Comparison of ENCODE assay signal across 14 cellular contexts in the genomic region with DNA sequence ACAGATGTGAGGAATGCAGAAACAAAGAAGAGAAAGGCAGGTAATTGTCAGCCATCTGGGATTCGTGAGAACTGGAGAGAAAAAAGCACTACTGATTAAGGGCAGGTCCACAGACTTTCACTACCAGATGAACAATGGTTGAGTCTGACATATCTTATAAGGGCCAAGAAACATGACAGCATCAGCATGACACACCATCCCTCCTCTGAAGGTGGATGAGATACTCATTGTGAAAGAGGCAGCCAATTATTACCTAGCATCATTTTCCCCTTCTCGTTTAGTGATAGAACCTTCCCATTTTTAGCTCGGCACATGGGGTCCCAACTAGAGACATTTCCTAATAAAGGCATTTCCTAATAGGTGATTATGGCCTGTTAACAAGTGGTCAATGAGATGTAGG. TPM values are rescaled to one million over a fixed set of nuclear protein-coding genes. Genes with fewer than 3 reads are reported as not detected.
A peak's percentile ranks its signal among the peaks of the same experiment; 100 is the strongest.
DNase-seq lines count a peak whose midpoint lies in the region; ATAC-seq, FAIRE-seq and TF ChIP-seq lines count a peak whose summit lies in the region.
"Had no signal": no experiment of that assay in that cellular context is flagged by ENCODE, and none has a peak within 500 bp of the region (broad histone marks: within the 10 kb centered on the region; RNA-seq: fewer than 3 reads in every experiment).

No MANE protein-coding gene starts in this region.

- H4K91ac ChIP-seq in neuronal stem cell (ENCODE audit: low read depth, low read length, poor library complexity), result no peak overlapping the region

- H3K18ac ChIP-seq in neuronal stem cell (ENCODE audit: low read length), result no peak overlapping the region

- ATAC-seq in GM21529 (IDR thresholded peaks at IDR 0.05; ENCODE audit: unreplicated experiment) (peak; percentile 61), foreskin keratinocyte (peak; percentile 89), GM18519 (IDR thresholded peaks at IDR 0.05; ENCODE audit: low FRiP score, unreplicated experiment) (no peak)

- DNase-seq in RCC 7860 (ENCODE audit: low spot score), result peak; percentile 59
- DNase-seq in foreskin keratinocyte, result peak; percentile 86 to 91
- no peak for DNase-seq in frontal cortex (ENCODE audit: low spot score in 2 of 2)
- DNase-seq in GDM1 (lab: John Stamatoyannopoulos, UW), result no peak
- no peak for DNase-seq in neuronal stem cell (ENCODE audit: low spot score)
- DNase-seq: activated CD4-positive, CD25-positive, alpha-beta regulatory T cell treated with anti-CD3 and anti-CD28 coated beads, Interleukin-2, amount 50 U/mL, for 72 hours; activated T-cell treated with anti-CD3 and anti-CD28 coated beads, Interleukin-2, amount 50 U/mL, for 24 hours; amygdala; H9 had no signal

- peaks cover 16% of the 10 kb centered on the region for H3K4me1 ChIP-seq in ACC112 (ENCODE audit: control insufficient read depth, insufficient read depth, low read length, unreplicated experiment)
- H3K4me1 ChIP-seq in foreskin keratinocyte, result peaks cover 30% of the 10 kb centered on the region
- no peaks in the 10 kb centered on the region for H3K4me1 ChIP-seq in neuronal stem cell (ENCODE audit: control insufficient read depth in 2 of 2, insufficient read depth in 1 of 2, low read depth in 1 of 2, low read length in 2 of 2)

- H3K4me2 ChIP-seq in neuronal stem cell (ENCODE audit: insufficient read depth, low read length, poor library complexity, severe bottlenecking), result no peak overlapping the region

- H2AFZ ChIP-seq in ACC112 (ENCODE audit: low read length, unreplicated experiment) (no peak overlapping the region), neuronal stem cell (ENCODE audit: low read length) (no peak overlapping the region)

- no peak overlapping the region for H3K14ac ChIP-seq in neuronal stem cell (ENCODE audit: low read length)

- H2BK120ac ChIP-seq in neuronal stem cell (ENCODE audit: low read depth, low read length), result no peak overlapping the region

- no peak overlapping the region for H4K8ac ChIP-seq in neuronal stem cell (ENCODE audit: low read depth, low read length)

- H3K27me3 ChIP-seq in ACC112 (ENCODE audit: insufficient read depth, low read length) (no peaks in the 10 kb centered on the region), foreskin keratinocyte (no peaks in the 10 kb centered on the region), neuronal stem cell (ENCODE audit: control insufficient read depth in 3 of 3, insufficient read depth in 3 of 3, low read depth in 1 of 3, low read length in 3 of 3) (peaks cover 0 to 9% (median 0%) of the 10 kb centered on the region in 3 experiments)

- H3K4me3 ChIP-seq in ACC112 (ENCODE audit: low read depth, low read length) (no peak overlapping the region; the same call in 1 of the 2 replicates), neuronal stem cell (ENCODE audit: low read length in 2 of 2) (no peak overlapping the region)
- H3K4me3 ChIP-seq: thoracic aorta had no signal

- TF ChIP-seq CTCF in foreskin keratinocyte (conservative IDR thresholded peaks at IDR 0.05), result no peak

- H2BK5ac ChIP-seq in neuronal stem cell (ENCODE audit: low read length), result no peak overlapping the region

- no peak overlapping the region for H2BK12ac ChIP-seq in neuronal stem cell (ENCODE audit: low read length)

- H3K36me3 ChIP-seq in ACC112 (ENCODE audit: insufficient read depth, low read length) (no peaks in the 10 kb centered on the region), neuronal stem cell (replicated peaks in 1 of 2; ENCODE audit: control insufficient read depth in 2 of 2, insufficient read depth in 2 of 2, low read length in 2 of 2) (no peaks in the 10 kb centered on the region)
- H3K36me3 ChIP-seq: thoracic aorta had no signal

- H3K79me2 ChIP-seq in ACC112 (ENCODE audit: control insufficient read depth, insufficient read depth, low read length, unreplicated experiment), result no peaks in the 10 kb centered on the region

- no peak overlapping the region for H3K9ac ChIP-seq in neuronal stem cell (ENCODE audit: low read depth, low read length, poor library complexity)

- H3K23ac ChIP-seq in neuronal stem cell (ENCODE audit: low read depth, low read length, poor library complexity), result no peak overlapping the region

- H2BK15ac ChIP-seq in neuronal stem cell (ENCODE audit: low read length), result no peak overlapping the region

- H3K9me3 ChIP-seq in neuronal stem cell (replicated peaks in 1 of 2; ENCODE audit: control insufficient read depth in 2 of 2, insufficient read depth in 1 of 2, low read depth in 1 of 2, low read length in 2 of 2), result peaks cover 0 to 3% of the 10 kb centered on the region in 2 donors
- H3K9me3 ChIP-seq: thoracic aorta had no signal

- no peak overlapping the region for H3K4ac ChIP-seq in neuronal stem cell (ENCODE audit: low read length)

- no peak overlapping the region for H2AK5ac ChIP-seq in neuronal stem cell (ENCODE audit: low read depth, low read length)

- no CpG with 5 or more reads among the region's 3 CpGs for WGBS in neuronal stem cell (ENCODE audit: extremely low coverage in 2 of 2, insufficient read length in 2 of 2, insufficient replicate concordance in 1 of 2), 2 donors

- no peaks in the 10 kb centered on the region for H3K79me1 ChIP-seq in neuronal stem cell (ENCODE audit: low read depth, low read length)

- H3K27ac ChIP-seq in ACC112 (ENCODE audit: low read depth, low read length), result peak overlapping the region; percentile 36; the same call in 1 of the 2 replicates
- peak overlapping the region; percentile 99 for H3K27ac ChIP-seq in foreskin keratinocyte
- no peak overlapping the region for H3K27ac ChIP-seq in neuronal stem cell (replicated peaks; ENCODE audit: low read length)

- FAIRE-seq in RCC 7860 (lab: Jason Lieb, UNC), result no peak
- no peak for FAIRE-seq in frontal cortex (lab: Jason Lieb, UNC)
- FAIRE-seq: islet of Langerhans had no signal

RNA-seq across cellular contexts. Expression of gene MET, which starts 19.2 kb away (rescaled TPM):
- total RNA-seq in foreskin keratinocyte (147 and 157 TPM in 2 replicates), frontal cortex (2.9 TPM)
- 26.7 and 30.7 TPM in 2 replicates for polyA plus RNA-seq in foreskin keratinocyte
- 1.2 TPM for polyA plus RNA-seq in neuronal stem cell (2013, experiment 1 of 2)
- polyA plus RNA-seq in neuronal stem cell (2013, experiment 2 of 2), result 0.72 TPM

Comparison
In these comparisons a context has a peak if more than half of its experiments do, and no peak if none do; other contexts are left out.
1. DNase-seq: peak in RCC 7860 (single experiment) and foreskin keratinocyte (2 of 2); none in frontal cortex (0 of 2), GDM1 (single experiment) and neuronal stem cell (single experiment).
2. RNA of gene MET, which starts 19.2 kb away (total RNA-seq): 147 to 157 TPM in foreskin keratinocyte; 2.9 TPM in frontal cortex (single experiment); every median in the first group is over 10 times any median in the second.